Comparison of ENCODE assay signal across 17 cellular contexts in the genomic region with DNA sequence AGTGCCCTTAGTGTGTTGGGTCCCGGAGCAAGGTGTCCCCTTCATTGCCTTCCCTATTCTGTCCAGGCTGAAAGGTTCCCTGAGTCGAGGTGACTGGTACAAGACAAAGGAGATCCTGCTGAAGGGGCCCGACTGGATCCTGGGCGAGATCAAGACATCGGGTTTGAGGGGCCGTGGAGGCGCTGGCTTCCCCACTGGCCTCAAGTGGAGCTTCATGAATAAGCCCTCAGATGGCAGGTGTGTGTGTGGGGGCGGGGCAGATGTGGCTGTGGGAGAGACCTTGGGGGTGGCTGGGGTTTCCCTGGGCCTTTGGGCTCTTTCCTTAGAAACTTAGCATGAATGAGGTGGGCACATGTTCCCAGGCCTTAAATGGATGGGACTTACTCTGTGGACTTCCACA. TPM values are rescaled to one million over a fixed set of nuclear protein-coding genes. Genes with fewer than 3 reads are reported as not detected.
DNase-seq lines count a peak whose midpoint lies in the region; ATAC-seq and TF ChIP-seq lines count a peak whose summit lies in the region.
"Had no signal": no experiment of that assay in that cellular context is flagged by ENCODE, and none has a peak within 500 bp of the region (broad histone marks: within the 10 kb centered on the region; RNA-seq: fewer than 3 reads in every experiment).

No MANE protein-coding gene starts in this region.

- peak overlapping the region; percentile 96 for H3K4me3 Mint-ChIP-seq in stimulated activated naive CD8-positive, alpha-beta T cell treated with anti-CD3 and anti-CD28 coated beads, Interleukin-15, Interleukin-2, amounts not matched to agents 100 ng/mL and 50 ng/mL, for 24 hours
- H3K4me3 Mint-ChIP-seq in T-helper 17 cell (peak overlapping the region; percentile 41), endothelial cell (ENCODE audit: unreplicated experiment) (peak overlapping the region; percentile 6), type B pancreatic cell (peak overlapping the region; percentile 89)

- no peak for TF ChIP-seq CTCF in endothelial cell (IDR thresholded peaks at IDR 0.05; ENCODE audit: unreplicated experiment)
- TF ChIP-seq CTCF in type B pancreatic cell (conservative IDR thresholded peaks at IDR 0.05): no peak

- no peak for DNase-seq in stimulated activated naive CD8-positive, alpha-beta T cell treated with anti-CD3 and anti-CD28 coated beads, Interleukin-15, Interleukin-2, amounts not matched to agents 100 U/mL and 50 U/mL, for 24 hours
- DNase-seq in T-helper 17 cell (no peak), endothelial cell (ENCODE audit: low spot score) (no peak), type B pancreatic cell (ENCODE audit: extremely low spot score, unreplicated experiment) (no peak), sciatic nerve (ENCODE audit: low spot score) (no peak), DMS79 treated with DMSO at 0.1 percent for 48 hours (lab: John Stamatoyannopoulos, UW) (no peak), amygdala (lab: John Stamatoyannopoulos, UW) (no peak)
- DNase-seq: adrenal gland; BE2C; EL; HCEC 1CT; NCI-H1105; NK-92 treated with Interleukin-12 subunit alpha and Interleukin-12 subunit beta, amount 100 ng/mL, for 24 hours; spleen had no signal

- no peak overlapping the region for H3K27ac Mint-ChIP-seq in stimulated activated naive CD8-positive, alpha-beta T cell treated with anti-CD3 and anti-CD28 coated beads, Interleukin-15, Interleukin-2, amounts not matched to agents 100 ng/mL and 50 ng/mL, for 24 hours
- H3K27ac Mint-ChIP-seq in T-helper 17 cell: peak overlapping the region; percentile 9
- H3K27ac Mint-ChIP-seq in endothelial cell (ENCODE audit: unreplicated experiment): no peak overlapping the region
- no peak overlapping the region for H3K27ac Mint-ChIP-seq in type B pancreatic cell
- H3K27ac Mint-ChIP-seq: memory B cell had no signal

- no peak for ATAC-seq in stimulated activated naive CD8-positive, alpha-beta T cell treated with anti-CD3 and anti-CD28 coated beads, Interleukin-15, Interleukin-2, amounts not matched to agents 100 U/mL and 50 U/mL, for 24 hours
- no peak for ATAC-seq in T-helper 17 cell
- ATAC-seq in sciatic nerve: no peak
- ATAC-seq: pancreas had no signal

- H3K36me3 Mint-ChIP-seq in stimulated activated naive CD8-positive, alpha-beta T cell treated with anti-CD3 and anti-CD28 coated beads, Interleukin-15, Interleukin-2, amounts not matched to agents 100 ng/mL and 50 ng/mL, for 24 hours (ENCODE audit: low read depth): peaks cover 32% of the 10 kb centered on the region
- H3K36me3 Mint-ChIP-seq in T-helper 17 cell (ENCODE audit: low read depth) (no peaks in the 10 kb centered on the region), endothelial cell (ENCODE audit: low read depth, unreplicated experiment) (peaks cover 18% of the 10 kb centered on the region), type B pancreatic cell (no peaks in the 10 kb centered on the region)

- no peaks in the 10 kb centered on the region for H3K9me3 ChIP-seq in T-helper 17 cell (ENCODE audit: control insufficient read depth, low read length, poor library complexity, severe bottlenecking)
- H3K9me3 ChIP-seq: adrenal gland, BE2C, pancreas, spleen had no signal

- intact Hi-C loops in sciatic nerve (cut with DNase I): no loop called here

- H3K4me1 Mint-ChIP-seq in stimulated activated naive CD8-positive, alpha-beta T cell treated with anti-CD3 and anti-CD28 coated beads, Interleukin-15, Interleukin-2, amounts not matched to agents 100 ng/mL and 50 ng/mL, for 24 hours (ENCODE audit: low read depth): peaks cover 27% of the 10 kb centered on the region
- peaks cover 18% of the 10 kb centered on the region for H3K4me1 Mint-ChIP-seq in T-helper 17 cell
- peaks cover 17% of the 10 kb centered on the region for H3K4me1 Mint-ChIP-seq in endothelial cell (ENCODE audit: unreplicated experiment)
- H3K4me1 Mint-ChIP-seq in type B pancreatic cell (ENCODE audit: unreplicated experiment): peaks cover 6% of the 10 kb centered on the region

- no peaks in the 10 kb centered on the region for H3K27me3 Mint-ChIP-seq in stimulated activated naive CD8-positive, alpha-beta T cell treated with anti-CD3 and anti-CD28 coated beads, Interleukin-15, Interleukin-2, amounts not matched to agents 100 ng/mL and 50 ng/mL, for 24 hours
- peaks cover 4% of the 10 kb centered on the region for H3K27me3 Mint-ChIP-seq in T-helper 17 cell
- H3K27me3 Mint-ChIP-seq in endothelial cell (ENCODE audit: unreplicated experiment): peaks cover 14% of the 10 kb centered on the region
- H3K27me3 Mint-ChIP-seq in type B pancreatic cell: peaks cover 6% of the 10 kb centered on the region

- no peaks in the 10 kb centered on the region for H3K9me3 Mint-ChIP-seq in stimulated activated naive CD8-positive, alpha-beta T cell treated with anti-CD3 and anti-CD28 coated beads, Interleukin-15, Interleukin-2, amounts not matched to agents 100 ng/mL and 50 ng/mL, for 24 hours
- H3K9me3 Mint-ChIP-seq in endothelial cell (ENCODE audit: unreplicated experiment): no peaks in the 10 kb centered on the region
- H3K9me3 Mint-ChIP-seq in type B pancreatic cell: no peaks in the 10 kb centered on the region
- H3K9me3 Mint-ChIP-seq: memory B cell had no signal

RNA-seq across cellular contexts. Expression of a gene that starts 1.8 kb away (rescaled TPM):
- total RNA-seq in T-helper 17 cell (100 to 1,000 TPM; 206 to 239 TPM), endothelial cell (ENCODE audit: unreplicated experiment) (191 TPM), type B pancreatic cell (ENCODE audit: low replicate concordance) (220 and 226 TPM in 2 replicates), sciatic nerve (126 TPM)

RNA-seq across cellular contexts. Expression of a gene that starts 21.3 kb away (rescaled TPM):
- total RNA-seq in T-helper 17 cell: 1 to 10 TPM; 1.5 to 3.4 TPM
- total RNA-seq in endothelial cell (ENCODE audit: unreplicated experiment): 6.8 TPM
- 10.3 and 16.0 TPM in 2 replicates for total RNA-seq in type B pancreatic cell (ENCODE audit: low replicate concordance)
- 7.8 TPM for total RNA-seq in sciatic nerve

RNA-seq across cellular contexts. Expression of a gene that starts 24.9 kb away (rescaled TPM):
- total RNA-seq in T-helper 17 cell (10 to 100 TPM; 67.8 to 79.7 TPM), endothelial cell (ENCODE audit: unreplicated experiment) (696 TPM), type B pancreatic cell (ENCODE audit: low replicate concordance) (1,009 and 1,011 TPM in 2 replicates), sciatic nerve (329 TPM)

RNA-seq across cellular contexts. Expression of a gene that starts 31.1 kb away (rescaled TPM):
- total RNA-seq in T-helper 17 cell: not detected
- not detected for total RNA-seq in endothelial cell (ENCODE audit: unreplicated experiment)
- not detected in 2 replicates for total RNA-seq in type B pancreatic cell (ENCODE audit: low replicate concordance)
- not detected for total RNA-seq in sciatic nerve
- total RNA-seq: adrenal gland, spleen had no signal

RNA-seq across cellular contexts. Expression of a gene that starts 42.0 kb away (rescaled TPM):
- total RNA-seq in T-helper 17 cell: under 1 TPM in 1 of 2 donors, not detected in 1; 0.37 TPM
- total RNA-seq in endothelial cell (ENCODE audit: unreplicated experiment): not detected
- total RNA-seq in type B pancreatic cell (ENCODE audit: low replicate concordance): 2.2 and 5.8 TPM in 2 replicates
- 0.45 TPM for total RNA-seq in sciatic nerve
- total RNA-seq: adrenal gland had no signal

Comparison
In these comparisons a context has a peak if more than half of its experiments do, and no peak if none do; other contexts are left out.
1. H3K4me3 Mint-ChIP-seq: peak in every context shown above with its lines; median percentile 96 in stimulated activated naive CD8-positive, alpha-beta T cell treated with anti-CD3 and anti-CD28 coated beads, Interleukin-15, Interleukin-2, amounts not matched to agents 100 ng/mL and 50 ng/mL, for 24 hours; 89 in type B pancreatic cell; 41 in T-helper 17 cell; 6 in endothelial cell.